20 cellular contexts compared by ENCODE assay signal in the genomic region with DNA sequence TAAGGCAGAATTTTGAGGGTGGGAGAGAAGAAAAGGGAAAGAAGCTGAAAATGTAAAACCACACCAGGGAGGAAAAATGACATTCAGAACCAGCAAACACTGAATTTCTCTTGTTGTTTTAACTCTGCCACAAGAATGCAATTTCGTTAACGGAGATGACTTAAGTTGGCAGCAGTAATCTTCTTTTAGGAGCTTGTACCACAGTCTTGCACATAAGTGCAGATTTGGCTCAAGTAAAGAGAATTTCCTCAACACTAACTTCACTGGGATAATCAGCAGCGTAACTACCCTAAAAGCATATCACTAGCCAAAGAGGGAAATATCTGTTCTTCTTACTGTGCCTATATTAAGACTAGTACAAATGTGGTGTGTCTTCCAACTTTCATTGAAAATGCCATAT. TPM values are rescaled to one million over a fixed set of nuclear protein-coding genes. Genes with fewer than 3 reads are reported as not detected.
A peak's percentile ranks its signal among the peaks of the same experiment; 100 is the strongest.
DNase-seq lines count a peak whose midpoint lies in the region; ATAC-seq, FAIRE-seq and TF ChIP-seq lines count a peak whose summit lies in the region.
"Had no signal": no experiment of that assay in that cellular context is flagged by ENCODE, and none has a peak within 500 bp of the region (broad histone marks: within the 10 kb centered on the region; RNA-seq: fewer than 3 reads in every experiment).

No MANE protein-coding gene starts in this region.

- WGBS in A549 (ENCODE audit: missing lambda C conversion rate): 92% methylated on average over 3 of the region's 3 CpGs
- WGBS in GM23248 (ENCODE audit: low coverage in 1 of 2, low lambda C conversion rate in 2 of 2, missing lambda C conversion rate in 2 of 2), 2 experiments: 60 to 71% methylated on average over 3 of the region's 3 CpGs

- TF ChIP-seq RAD21 in A549 (conservative IDR thresholded peaks at IDR 0.05 in 1 of 2, IDR thresholded peaks at IDR 0.05 in 1 of 2): no peak

- H3K27me3 ChIP-seq in GM23248 (replicated peaks; ENCODE audit: insufficient read depth): no peaks in the 10 kb centered on the region
- H3K27me3 ChIP-seq in astrocyte (ENCODE audit: insufficient read depth, low read length): no peaks in the 10 kb centered on the region

- H3K27ac Mint-ChIP-seq in astrocyte (ENCODE audit: unreplicated experiment): no peak overlapping the region

- H3F3A ChIP-seq in GM23248 (ENCODE audit: insufficient read depth): peaks cover 98% of the 10 kb centered on the region

- no peak for TF ChIP-seq POLR2A in A549 (IDR thresholded peaks at IDR 0.05; ENCODE audit: low read length)

- TF ChIP-seq CTCF in A549 (IDR thresholded peaks at IDR 0.05) (no peak), astrocyte (IDR thresholded peaks at IDR 0.05; ENCODE audit: insufficient read depth, low read depth, low read length) (no peak)

- H3K4me1 ChIP-seq in A549 (no peaks in the 10 kb centered on the region), GM23248 (ENCODE audit: insufficient read depth) (peaks cover 21% of the 10 kb centered on the region; the same call in 1 of the 2 replicates), astrocyte (ENCODE audit: insufficient read depth, low read length) (peaks cover 23% of the 10 kb centered on the region)
- H3K4me1 ChIP-seq: Caco-2 had no signal

- ATAC-seq in A549: no peak
- no peak for ATAC-seq in GM19463 (IDR thresholded peaks at IDR 0.05; ENCODE audit: unreplicated experiment)
- no peak for ATAC-seq in GM21390 (IDR thresholded peaks at IDR 0.05; ENCODE audit: unreplicated experiment)
- ATAC-seq in GM19467 (IDR thresholded peaks at IDR 0.05; ENCODE audit: unreplicated experiment): no peak

- DNase-seq in A549 (ENCODE audit: low read depth in 1 of 2, low spot score in 1 of 2) (no peak), GM23248 (peak; percentile 25), astrocyte (ENCODE audit: low read depth) (peak; percentile 70), fibroblast of peridontal ligament (ENCODE audit: extremely low read depth) (peak; percentile 87), NCI-H226 (no peak)
- DNase-seq: AML-193, Caco-2, DMS53, GF-D8, KG1, MM.1S, NCI-H1105, NCI-H1694 treated with DMSO at 0.1 percent for 48 hours, NCI-H446 treated with DMSO at 0.1 percent for 48 hours, NCI-H748 treated with DMSO at 0.1 percent for 48 hours, RPMI8226 had no signal

- peaks cover 12% of the 10 kb centered on the region for H3K4me1 Mint-ChIP-seq in astrocyte (ENCODE audit: low read depth, unreplicated experiment)

- H3K9me3 ChIP-seq in A549 (peaks cover 1% of the 10 kb centered on the region; the same call in 1 of the 3 replicates), GM23248 (ENCODE audit: low read depth) (no peaks in the 10 kb centered on the region), astrocyte (ENCODE audit: insufficient read depth, low read depth, low read length) (no peaks in the 10 kb centered on the region)
- H3K9me3 ChIP-seq: Caco-2 had no signal

- FAIRE-seq in A549 (lab: Jason Lieb, UNC) (peak; percentile 13), astrocyte (lab: Jason Lieb, UNC) (peak; percentile 75)
- FAIRE-seq: A204.1 had no signal

- H3K9ac ChIP-seq in GM23248: no peak overlapping the region
- peak overlapping the region; percentile 1 for H3K9ac ChIP-seq in astrocyte (ENCODE audit: low read length)

- H3K79me2 ChIP-seq in GM23248 (ENCODE audit: insufficient read depth) (peaks cover 66% of the 10 kb centered on the region), astrocyte (ENCODE audit: insufficient read depth, low read length) (peaks cover 37% of the 10 kb centered on the region)

- H2AFZ ChIP-seq in GM23248: no peak overlapping the region
- no peak overlapping the region for H2AFZ ChIP-seq in astrocyte (ENCODE audit: low read depth, low read length)

- H3K4me3 ChIP-seq in A549 (no peak overlapping the region), GM23248 (no peak overlapping the region), astrocyte (ENCODE audit: insufficient read depth, low read depth, low read length) (no peak overlapping the region)

- no peaks in the 10 kb centered on the region for H3K27me3 Mint-ChIP-seq in astrocyte (ENCODE audit: low read depth, unreplicated experiment)

- H3K9me3 Mint-ChIP-seq in astrocyte (ENCODE audit: unreplicated experiment): peaks cover 3% of the 10 kb centered on the region

- no peaks in the 10 kb centered on the region for H3K9me2 ChIP-seq in GM23248 (ENCODE audit: insufficient read depth)

- H3K27ac ChIP-seq in A549 (no peak overlapping the region), GM23248 (peak overlapping the region; percentile 40), astrocyte (ENCODE audit: low read depth, low read length) (no peak overlapping the region)

- no peaks in the 10 kb centered on the region for H4K20me1 ChIP-seq in GM23248 (ENCODE audit: insufficient read depth)
- H4K20me1 ChIP-seq in astrocyte (ENCODE audit: insufficient read depth, low read length): peaks cover 32% of the 10 kb centered on the region

- in situ Hi-C loops in GM23248 (cut with MboI): no loop called here

- CTCF ChIA-PET in A549 (lab: Yijun Ruan, JAX): no interaction called here

- no peak overlapping the region for H3K4me2 ChIP-seq in A549
- H3K4me2 ChIP-seq in GM23248 (ENCODE audit: unreplicated experiment): no peak overlapping the region
- H3K4me2 ChIP-seq in astrocyte (ENCODE audit: low read length): no peak overlapping the region

- no peak for TF ChIP-seq EP300 in A549 (IDR thresholded peaks at IDR 0.05)

- H3K36me3 ChIP-seq in GM23248 (ENCODE audit: low read depth) (peaks cover 85% of the 10 kb centered on the region), astrocyte (ENCODE audit: insufficient read depth, low read length) (peaks cover 33% of the 10 kb centered on the region)

- peaks cover 8% of the 10 kb centered on the region for H3K36me3 Mint-ChIP-seq in astrocyte (ENCODE audit: low read depth, unreplicated experiment)

- H3K4me3 Mint-ChIP-seq in astrocyte (ENCODE audit: unreplicated experiment): no peak overlapping the region

- POLR2A ChIA-PET in A549 (lab: Yijun Ruan, JAX): no interaction called here

TF ChIP-seq in A549, 52 proteins besides CTCF, POLR2A, EP300 and RAD21 (continues in another document):
- no peak for TF ChIP-seq HOXB13 (CRISPR knock-in tag; IDR thresholded peaks at IDR 0.05; ENCODE audit: low read depth)
- no peak for TF ChIP-seq EHF (CRISPR knock-in tag; IDR thresholded peaks at IDR 0.05)
- TF ChIP-seq MYC (IDR thresholded peaks at IDR 0.05; ENCODE audit: borderline replicate concordance, low read length): no peak
- no peak for TF ChIP-seq FOSB (CRISPR knock-in tag; IDR thresholded peaks at IDR 0.05)
- TF ChIP-seq CHD4 (IDR thresholded peaks at IDR 0.05; ENCODE audit: borderline replicate concordance): no peak
- no peak for TF ChIP-seq ZC3H11A (IDR thresholded peaks at IDR 0.05)
- no peak for TF ChIP-seq HDAC2 (IDR thresholded peaks at IDR 0.05)
- TF ChIP-seq, protein P1, sequence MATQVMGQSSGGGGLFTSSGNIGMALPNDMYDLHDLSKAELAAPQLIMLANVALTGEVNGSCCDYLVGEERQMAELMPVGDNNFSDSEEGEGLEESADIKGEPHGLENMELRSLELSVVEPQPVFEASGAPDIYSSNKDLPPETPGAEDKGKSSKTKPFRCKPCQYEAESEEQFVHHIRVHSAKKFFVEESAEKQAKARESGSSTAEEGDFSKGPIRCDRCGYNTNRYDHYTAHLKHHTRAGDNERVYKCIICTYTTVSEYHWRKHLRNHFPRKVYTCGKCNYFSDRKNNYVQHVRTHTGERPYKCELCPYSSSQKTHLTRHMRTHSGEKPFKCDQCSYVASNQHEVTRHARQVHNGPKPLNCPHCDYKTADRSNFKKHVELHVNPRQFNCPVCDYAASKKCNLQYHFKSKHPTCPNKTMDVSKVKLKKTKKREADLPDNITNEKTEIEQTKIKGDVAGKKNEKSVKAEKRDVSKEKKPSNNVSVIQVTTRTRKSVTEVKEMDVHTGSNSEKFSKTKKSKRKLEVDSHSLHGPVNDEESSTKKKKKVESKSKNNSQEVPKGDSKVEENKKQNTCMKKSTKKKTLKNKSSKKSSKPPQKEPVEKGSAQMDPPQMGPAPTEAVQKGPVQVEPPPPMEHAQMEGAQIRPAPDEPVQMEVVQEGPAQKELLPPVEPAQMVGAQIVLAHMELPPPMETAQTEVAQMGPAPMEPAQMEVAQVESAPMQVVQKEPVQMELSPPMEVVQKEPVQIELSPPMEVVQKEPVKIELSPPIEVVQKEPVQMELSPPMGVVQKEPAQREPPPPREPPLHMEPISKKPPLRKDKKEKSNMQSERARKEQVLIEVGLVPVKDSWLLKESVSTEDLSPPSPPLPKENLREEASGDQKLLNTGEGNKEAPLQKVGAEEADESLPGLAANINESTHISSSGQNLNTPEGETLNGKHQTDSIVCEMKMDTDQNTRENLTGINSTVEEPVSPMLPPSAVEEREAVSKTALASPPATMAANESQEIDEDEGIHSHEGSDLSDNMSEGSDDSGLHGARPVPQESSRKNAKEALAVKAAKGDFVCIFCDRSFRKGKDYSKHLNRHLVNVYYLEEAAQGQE (IDR thresholded peaks at IDR 0.05): no peak
- TF ChIP-seq, protein P2, sequence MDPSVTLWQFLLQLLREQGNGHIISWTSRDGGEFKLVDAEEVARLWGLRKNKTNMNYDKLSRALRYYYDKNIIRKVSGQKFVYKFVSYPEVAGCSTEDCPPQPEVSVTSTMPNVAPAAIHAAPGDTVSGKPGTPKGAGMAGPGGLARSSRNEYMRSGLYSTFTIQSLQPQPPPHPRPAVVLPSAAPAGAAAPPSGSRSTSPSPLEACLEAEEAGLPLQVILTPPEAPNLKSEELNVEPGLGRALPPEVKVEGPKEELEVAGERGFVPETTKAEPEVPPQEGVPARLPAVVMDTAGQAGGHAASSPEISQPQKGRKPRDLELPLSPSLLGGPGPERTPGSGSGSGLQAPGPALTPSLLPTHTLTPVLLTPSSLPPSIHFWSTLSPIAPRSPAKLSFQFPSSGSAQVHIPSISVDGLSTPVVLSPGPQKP (IDR thresholded peaks at IDR 0.05; ENCODE audit: low read depth, low read length): no peak
- TF ChIP-seq BHLHE40 (IDR thresholded peaks at IDR 0.05; ENCODE audit: low read depth, low read length): no peak
- TF ChIP-seq, protein P3, sequence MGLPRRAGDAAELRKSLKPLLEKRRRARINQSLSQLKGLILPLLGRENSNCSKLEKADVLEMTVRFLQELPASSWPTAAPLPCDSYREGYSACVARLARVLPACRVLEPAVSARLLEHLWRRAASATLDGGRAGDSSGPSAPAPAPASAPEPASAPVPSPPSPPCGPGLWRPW (IDR thresholded peaks at IDR 0.05): no peak
- TF ChIP-seq NR3C1 (IDR thresholded peaks at IDR 0.05): no peak
- no peak for TF ChIP-seq JUN (IDR thresholded peaks at IDR 0.05)

RNA-seq across cellular contexts. Expression of a gene that starts 15.5 kb away (rescaled TPM):
- polyA plus RNA-seq in A549 (2011; rRNA removed) (10.5 and 11.0 TPM in 2 replicates), A549 (2017; fragmentation: RNase III; extraction: RNeasy Plus Mini Kit Qiagen cat#74134 plus additional on column Dnase treatment) (3.4 to 4.4 TPM (median 3.5 TPM) in 3 replicates), GM23248 (2016; fragmentation: Nextera tagmentation; extraction: Ambion mirVana) (575 and 584 TPM in 2 replicates)
- polyA plus RNA-seq in A549 (2012; cell fraction: cytosol; rRNA removed): 2.1 and 3.2 TPM in 2 replicates
- polyA plus RNA-seq in A549 (2012; cell fraction: nucleus; rRNA removed): 1.0 and 1.5 TPM in 2 replicates
- 19.5 and 21.2 TPM in 2 replicates for polyA minus RNA-seq in A549 (2011; rRNA and poly(A)+ RNA removed)
- 935 and 1,005 TPM in 2 replicates for total RNA-seq in GM23248 (2014; rRNA removed; shearing (Covaris generic))
- 74.5 and 112 TPM in 2 replicates for total RNA-seq in astrocyte

Comparison
In these comparisons a context has a peak if more than half of its experiments do, and no peak if none do; other contexts are left out.
1. DNase-seq: peak in GM23248 (single experiment), astrocyte (single experiment) and fibroblast of peridontal ligament (single experiment); none in A549 (0 of 2) and NCI-H226 (single experiment).